Comparison of ENCODE assay signal across 1 cellular context in genomic region chr1:38577937-38578443, GRCh38.
TF ChIP-seq lines count a peak whose summit lies in the region.

No MANE protein-coding gene starts in this region.

TF ChIP-seq in WTC11, 78 proteins besides CTCF, POLR2A, EP300 and RAD21 (continued from another document):
- TF ChIP-seq ZNF232 (CRISPR knock-in tag; IDR thresholded peaks at IDR 0.05) (no peak), OVOL2 (CRISPR knock-in tag; IDR thresholded peaks at IDR 0.05; ENCODE audit: borderline replicate concordance) (no peak), ZNF263 (CRISPR knock-in tag; IDR thresholded peaks at IDR 0.05; ENCODE audit: low read depth) (no peak), GRHL2 (CRISPR knock-in tag; IDR thresholded peaks at IDR 0.05; ENCODE audit: insufficient replicate concordance, severe bottlenecking) (no peak), ZNF219 (CRISPR knock-in tag; IDR thresholded peaks at IDR 0.05; ENCODE audit: borderline replicate concordance) (no peak)
- TF ChIP-seq, protein P1, sequence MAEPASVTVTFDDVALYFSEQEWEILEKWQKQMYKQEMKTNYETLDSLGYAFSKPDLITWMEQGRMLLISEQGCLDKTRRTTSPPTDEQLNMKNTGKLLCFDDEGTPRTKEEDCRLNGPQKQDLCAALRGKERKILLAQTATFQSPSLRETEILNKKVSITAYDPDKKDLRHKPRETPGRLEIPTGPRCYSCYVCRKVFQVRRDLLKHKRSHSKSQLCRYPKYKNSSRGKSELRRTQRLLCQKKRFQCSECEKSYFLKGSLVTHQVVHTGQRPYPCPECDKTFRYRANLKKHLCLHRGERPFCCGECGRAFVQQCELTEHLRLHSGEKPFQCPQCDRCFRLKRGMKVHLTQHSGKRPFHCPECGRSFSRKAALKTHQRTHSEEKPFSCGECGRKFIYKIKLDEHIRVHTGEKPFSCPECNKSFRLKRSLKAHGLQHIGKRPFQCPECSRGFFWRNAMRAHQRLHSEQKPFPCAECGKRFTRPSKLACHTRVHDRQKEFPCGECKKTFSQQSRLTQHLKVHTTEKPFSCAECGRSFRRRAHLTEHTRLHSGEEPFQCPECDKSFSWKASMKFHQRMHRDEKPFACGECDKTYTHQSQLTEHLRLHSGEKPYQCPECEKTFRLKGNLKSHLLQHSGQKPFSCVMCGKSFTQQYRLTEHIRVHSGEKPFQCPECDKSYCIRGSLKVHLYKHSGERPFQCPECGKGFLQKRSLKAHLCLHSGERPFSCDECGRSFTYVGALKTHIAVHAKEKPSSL (CRISPR knock-in tag; conservative IDR thresholded peaks at IDR 0.05), result no peak
- TF ChIP-seq, protein P2, sequence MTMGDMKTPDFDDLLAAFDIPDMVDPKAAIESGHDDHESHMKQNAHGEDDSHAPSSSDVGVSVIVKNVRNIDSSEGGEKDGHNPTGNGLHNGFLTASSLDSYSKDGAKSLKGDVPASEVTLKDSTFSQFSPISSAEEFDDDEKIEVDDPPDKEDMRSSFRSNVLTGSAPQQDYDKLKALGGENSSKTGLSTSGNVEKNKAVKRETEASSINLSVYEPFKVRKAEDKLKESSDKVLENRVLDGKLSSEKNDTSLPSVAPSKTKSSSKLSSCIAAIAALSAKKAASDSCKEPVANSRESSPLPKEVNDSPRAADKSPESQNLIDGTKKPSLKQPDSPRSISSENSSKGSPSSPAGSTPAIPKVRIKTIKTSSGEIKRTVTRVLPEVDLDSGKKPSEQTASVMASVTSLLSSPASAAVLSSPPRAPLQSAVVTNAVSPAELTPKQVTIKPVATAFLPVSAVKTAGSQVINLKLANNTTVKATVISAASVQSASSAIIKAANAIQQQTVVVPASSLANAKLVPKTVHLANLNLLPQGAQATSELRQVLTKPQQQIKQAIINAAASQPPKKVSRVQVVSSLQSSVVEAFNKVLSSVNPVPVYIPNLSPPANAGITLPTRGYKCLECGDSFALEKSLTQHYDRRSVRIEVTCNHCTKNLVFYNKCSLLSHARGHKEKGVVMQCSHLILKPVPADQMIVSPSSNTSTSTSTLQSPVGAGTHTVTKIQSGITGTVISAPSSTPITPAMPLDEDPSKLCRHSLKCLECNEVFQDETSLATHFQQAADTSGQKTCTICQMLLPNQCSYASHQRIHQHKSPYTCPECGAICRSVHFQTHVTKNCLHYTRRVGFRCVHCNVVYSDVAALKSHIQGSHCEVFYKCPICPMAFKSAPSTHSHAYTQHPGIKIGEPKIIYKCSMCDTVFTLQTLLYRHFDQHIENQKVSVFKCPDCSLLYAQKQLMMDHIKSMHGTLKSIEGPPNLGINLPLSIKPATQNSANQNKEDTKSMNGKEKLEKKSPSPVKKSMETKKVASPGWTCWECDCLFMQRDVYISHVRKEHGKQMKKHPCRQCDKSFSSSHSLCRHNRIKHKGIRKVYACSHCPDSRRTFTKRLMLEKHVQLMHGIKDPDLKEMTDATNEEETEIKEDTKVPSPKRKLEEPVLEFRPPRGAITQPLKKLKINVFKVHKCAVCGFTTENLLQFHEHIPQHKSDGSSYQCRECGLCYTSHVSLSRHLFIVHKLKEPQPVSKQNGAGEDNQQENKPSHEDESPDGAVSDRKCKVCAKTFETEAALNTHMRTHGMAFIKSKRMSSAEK (CRISPR knock-in tag; IDR thresholded peaks at IDR 0.05; ENCODE audit: borderline replicate concordance), result no peak
- TF ChIP-seq, protein P3, sequence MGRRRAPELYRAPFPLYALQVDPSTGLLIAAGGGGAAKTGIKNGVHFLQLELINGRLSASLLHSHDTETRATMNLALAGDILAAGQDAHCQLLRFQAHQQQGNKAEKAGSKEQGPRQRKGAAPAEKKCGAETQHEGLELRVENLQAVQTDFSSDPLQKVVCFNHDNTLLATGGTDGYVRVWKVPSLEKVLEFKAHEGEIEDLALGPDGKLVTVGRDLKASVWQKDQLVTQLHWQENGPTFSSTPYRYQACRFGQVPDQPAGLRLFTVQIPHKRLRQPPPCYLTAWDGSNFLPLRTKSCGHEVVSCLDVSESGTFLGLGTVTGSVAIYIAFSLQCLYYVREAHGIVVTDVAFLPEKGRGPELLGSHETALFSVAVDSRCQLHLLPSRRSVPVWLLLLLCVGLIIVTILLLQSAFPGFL (CRISPR knock-in tag; IDR thresholded peaks at IDR 0.05; ENCODE audit: borderline replicate concordance), result no peak
